In genomic region chr19:30920238-30920637, GRCh38 we compare ENCODE assay signal across 26 cellular contexts.
"Had no signal": no experiment of that assay in that cellular context is flagged by ENCODE, and none has a peak within 500 bp of the region (broad histone marks: within the 10 kb centered on the region; RNA-seq: fewer than 3 reads in every experiment).

No MANE protein-coding gene starts in this region.

- H3K27ac ChIP-seq: colonic mucosa, esophagus squamous epithelium, left lung, neural progenitor cell, prostate gland, sigmoid colon, spleen, thoracic aorta, tibial nerve, upper lobe of left lung had no signal

- H3K4me1 ChIP-seq: colonic mucosa, esophagus squamous epithelium, left lung, prostate gland, spleen, upper lobe of left lung had no signal

- H3K9me3 ChIP-seq: colonic mucosa, esophagus squamous epithelium, left lung, mucosa of descending colon, prostate gland, sigmoid colon, thoracic aorta, tibial nerve, upper lobe of left lung had no signal

- H3K4me2 ChIP-seq: neural progenitor cell had no signal

- H3K27me3 ChIP-seq: colonic mucosa, sigmoid colon, tibial nerve, upper lobe of left lung had no signal

- DNase-seq: colonic mucosa; effector memory CD8-positive, alpha-beta T cell; erythroblast; esophagus squamous epithelium; foreskin melanocyte; glutamatergic neuron; hypothalamus; kidney; left cardiac atrium; left lung; mesenchymal stem cell; mucosa of descending colon; naive B cell; right cardiac atrium; sigmoid colon; spleen; stimulated activated CD4-positive, alpha-beta T cell treated with anti-CD3 and anti-CD28 coated beads, Interleukin-4, amount 100 ng/mL, for 4 hours; stimulated activated naive CD8-positive, alpha-beta T cell treated with anti-CD3 and anti-CD28 coated beads, Interleukin-15, Interleukin-2, amounts not matched to agents 100 U/mL and 50 U/mL, for 24 hours had no signal

- H3K9ac ChIP-seq: neural progenitor cell had no signal

- H3K36me3 ChIP-seq: colonic mucosa, esophagus squamous epithelium, left lung, neural progenitor cell, prostate gland, sigmoid colon, spleen, thoracic aorta, tibial nerve, upper lobe of left lung had no signal

- ATAC-seq: effector memory CD8-positive, alpha-beta T cell; left cardiac atrium; left lung; mucosa of descending colon; right cardiac atrium; stimulated activated memory B cell treated with anti-CD40 and anti-IgM and Interleukin-4, amounts not matched to agents 10 μg/mL and 1 μg/mL and 100 μg/mL, for 72 hours; stimulated activated naive CD8-positive, alpha-beta T cell treated with anti-CD3 and anti-CD28 coated beads, Interleukin-15, Interleukin-2, amounts not matched to agents 100 U/mL and 50 U/mL, for 24 hours had no signal

- H2AFZ ChIP-seq: neural progenitor cell had no signal

- FAIRE-seq: endometrium, kidney, urothelium cell line had no signal

- H3K4me3 ChIP-seq: colonic mucosa, esophagus squamous epithelium, left lung, mucosa of descending colon, neural progenitor cell, prostate gland, sigmoid colon, spleen, thoracic aorta, tibial nerve, upper lobe of left lung had no signal
